Comparison of ENCODE assay signal across 1 cellular context in the genomic region with DNA sequence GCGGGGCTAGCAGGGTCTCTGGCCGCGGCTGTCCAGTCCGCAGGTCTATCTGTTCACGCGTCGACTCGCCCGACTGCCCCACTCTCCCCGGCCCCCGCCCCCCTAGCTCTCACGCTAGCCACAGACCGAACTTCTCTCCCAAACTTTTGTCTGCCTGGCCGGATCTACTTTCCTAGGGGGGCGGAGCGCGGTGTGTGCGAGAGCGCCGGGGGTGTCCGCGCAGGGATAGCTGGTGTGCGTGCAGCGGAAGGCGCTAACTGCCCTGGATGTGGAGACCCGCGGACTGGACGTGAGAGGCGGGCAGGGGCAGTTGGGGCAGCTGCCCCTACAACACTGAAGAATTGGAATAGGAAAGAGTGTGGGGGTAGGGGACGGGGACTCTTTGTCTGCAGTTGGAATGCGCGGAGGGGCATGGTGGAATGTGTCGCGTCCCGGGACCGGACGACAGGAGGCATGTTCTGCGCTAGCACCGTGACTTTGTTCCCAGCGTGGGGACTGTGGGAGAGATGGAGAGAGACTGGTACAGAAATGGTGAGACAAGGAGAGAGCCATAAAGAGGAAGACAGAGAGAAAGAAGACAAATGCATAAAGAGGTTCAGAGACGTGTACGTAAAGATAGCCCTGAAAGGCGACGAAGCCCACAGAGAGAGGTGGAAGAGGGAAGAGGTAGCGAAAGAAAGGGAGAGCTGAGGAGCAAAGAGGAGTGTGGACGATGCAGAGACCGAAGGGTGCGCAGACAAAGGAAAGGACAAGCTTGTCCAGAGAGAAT.
TF ChIP-seq lines count a peak whose summit lies in the region.

A gene (minus strand): TSS at position 75 of the 769 bp plus-strand sequence. CDS start 285 bp downstream, outside the sequence.

TF ChIP-seq in HepG2, 621 proteins besides CTCF, POLR2A, EP300 and RAD21 (continued from another document and continues in another):
- TF ChIP-seq, protein P1, sequence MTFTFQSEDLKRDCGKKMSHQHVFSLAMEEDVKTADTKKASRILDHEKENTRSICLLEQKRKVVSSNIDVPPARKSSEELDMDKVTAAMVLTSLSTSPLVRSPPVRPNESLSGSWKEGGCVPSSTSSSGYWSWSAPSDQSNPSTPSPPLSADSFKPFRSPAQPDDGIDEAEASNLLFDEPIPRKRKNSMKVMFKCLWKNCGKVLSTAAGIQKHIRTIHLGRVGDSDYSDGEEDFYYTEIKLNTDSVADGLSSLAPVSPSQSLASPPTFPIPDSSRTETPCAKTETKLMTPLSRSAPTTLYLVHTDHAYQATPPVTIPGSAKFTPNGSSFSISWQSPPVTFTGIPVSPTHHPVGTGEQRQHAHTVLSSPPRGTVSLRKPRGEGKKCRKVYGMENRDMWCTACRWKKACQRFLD (CRISPR knock-in tag; IDR thresholded peaks at IDR 0.05; ENCODE audit: borderline replicate concordance), result peak; percentile 95
- no peak for TF ChIP-seq NFKB2 (CRISPR knock-in tag; IDR thresholded peaks at IDR 0.05; ENCODE audit: borderline replicate concordance)
- TF ChIP-seq, protein P2, sequence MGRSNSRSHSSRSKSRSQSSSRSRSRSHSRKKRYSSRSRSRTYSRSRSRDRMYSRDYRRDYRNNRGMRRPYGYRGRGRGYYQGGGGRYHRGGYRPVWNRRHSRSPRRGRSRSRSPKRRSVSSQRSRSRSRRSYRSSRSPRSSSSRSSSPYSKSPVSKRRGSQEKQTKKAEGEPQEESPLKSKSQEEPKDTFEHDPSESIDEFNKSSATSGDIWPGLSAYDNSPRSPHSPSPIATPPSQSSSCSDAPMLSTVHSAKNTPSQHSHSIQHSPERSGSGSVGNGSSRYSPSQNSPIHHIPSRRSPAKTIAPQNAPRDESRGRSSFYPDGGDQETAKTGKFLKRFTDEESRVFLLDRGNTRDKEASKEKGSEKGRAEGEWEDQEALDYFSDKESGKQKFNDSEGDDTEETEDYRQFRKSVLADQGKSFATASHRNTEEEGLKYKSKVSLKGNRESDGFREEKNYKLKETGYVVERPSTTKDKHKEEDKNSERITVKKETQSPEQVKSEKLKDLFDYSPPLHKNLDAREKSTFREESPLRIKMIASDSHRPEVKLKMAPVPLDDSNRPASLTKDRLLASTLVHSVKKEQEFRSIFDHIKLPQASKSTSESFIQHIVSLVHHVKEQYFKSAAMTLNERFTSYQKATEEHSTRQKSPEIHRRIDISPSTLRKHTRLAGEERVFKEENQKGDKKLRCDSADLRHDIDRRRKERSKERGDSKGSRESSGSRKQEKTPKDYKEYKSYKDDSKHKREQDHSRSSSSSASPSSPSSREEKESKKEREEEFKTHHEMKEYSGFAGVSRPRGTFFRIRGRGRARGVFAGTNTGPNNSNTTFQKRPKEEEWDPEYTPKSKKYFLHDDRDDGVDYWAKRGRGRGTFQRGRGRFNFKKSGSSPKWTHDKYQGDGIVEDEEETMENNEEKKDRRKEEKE (IDR thresholded peaks at IDR 0.05), result no peak
- TF ChIP-seq IRF2 (CRISPR knock-in tag; IDR thresholded peaks at IDR 0.05), result peak; percentile 93
- TF ChIP-seq, protein P3, sequence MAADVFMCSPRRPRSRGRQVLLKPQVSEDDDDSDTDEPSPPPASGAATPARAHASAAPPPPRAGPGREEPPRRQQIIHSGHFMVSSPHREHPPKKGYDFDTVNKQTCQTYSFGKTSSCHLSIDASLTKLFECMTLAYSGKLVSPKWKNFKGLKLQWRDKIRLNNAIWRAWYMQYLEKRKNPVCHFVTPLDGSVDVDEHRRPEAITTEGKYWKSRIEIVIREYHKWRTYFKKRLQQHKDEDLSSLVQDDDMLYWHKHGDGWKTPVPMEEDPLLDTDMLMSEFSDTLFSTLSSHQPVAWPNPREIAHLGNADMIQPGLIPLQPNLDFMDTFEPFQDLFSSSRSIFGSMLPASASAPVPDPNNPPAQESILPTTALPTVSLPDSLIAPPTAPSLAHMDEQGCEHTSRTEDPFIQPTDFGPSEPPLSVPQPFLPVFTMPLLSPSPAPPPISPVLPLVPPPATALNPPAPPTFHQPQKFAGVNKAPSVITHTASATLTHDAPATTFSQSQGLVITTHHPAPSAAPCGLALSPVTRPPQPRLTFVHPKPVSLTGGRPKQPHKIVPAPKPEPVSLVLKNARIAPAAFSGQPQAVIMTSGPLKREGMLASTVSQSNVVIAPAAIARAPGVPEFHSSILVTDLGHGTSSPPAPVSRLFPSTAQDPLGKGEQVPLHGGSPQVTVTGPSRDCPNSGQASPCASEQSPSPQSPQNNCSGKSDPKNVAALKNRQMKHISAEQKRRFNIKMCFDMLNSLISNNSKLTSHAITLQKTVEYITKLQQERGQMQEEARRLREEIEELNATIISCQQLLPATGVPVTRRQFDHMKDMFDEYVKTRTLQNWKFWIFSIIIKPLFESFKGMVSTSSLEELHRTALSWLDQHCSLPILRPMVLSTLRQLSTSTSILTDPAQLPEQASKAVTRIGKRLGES (CRISPR knock-in tag; IDR thresholded peaks at IDR 0.05; ENCODE audit: borderline replicate concordance), result no peak
- no peak for TF ChIP-seq ATF1 (CRISPR knock-in tag; IDR thresholded peaks at IDR 0.05)
- TF ChIP-seq TARDBP (CRISPR knock-in tag; IDR thresholded peaks at IDR 0.05), result no peak
- TF ChIP-seq, protein P4, sequence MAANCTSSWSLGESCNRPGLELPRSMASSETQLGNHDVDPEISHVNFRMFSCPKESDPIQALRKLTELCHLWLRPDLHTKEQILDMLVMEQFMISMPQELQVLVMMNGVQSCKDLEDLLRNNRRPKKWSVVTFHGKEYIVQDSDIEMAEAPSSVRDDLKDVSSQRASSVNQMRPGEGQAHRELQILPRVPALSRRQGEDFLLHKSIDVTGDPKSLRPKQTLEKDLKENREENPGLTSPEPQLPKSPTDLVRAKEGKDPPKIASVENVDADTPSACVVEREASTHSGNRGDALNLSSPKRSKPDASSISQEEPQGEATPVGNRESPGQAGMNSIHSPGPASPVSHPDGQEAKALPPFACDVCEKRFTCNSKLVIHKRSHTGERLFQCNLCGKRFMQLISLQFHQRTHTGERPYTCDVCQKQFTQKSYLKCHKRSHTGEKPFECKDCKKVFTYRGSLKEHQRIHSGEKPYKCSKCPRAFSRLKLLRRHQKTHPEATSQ (CRISPR knock-in tag; IDR thresholded peaks at IDR 0.05; ENCODE audit: borderline replicate concordance), result no peak
- TF ChIP-seq ZNF782 (CRISPR knock-in tag; IDR thresholded peaks at IDR 0.05; ENCODE audit: borderline replicate concordance), result peak; percentile 90; the same call in 1 of the 2 replicates
- peak; percentile 97 for TF ChIP-seq SMAD9 (CRISPR knock-in tag; IDR thresholded peaks at IDR 0.05)
- TF ChIP-seq, protein P5, sequence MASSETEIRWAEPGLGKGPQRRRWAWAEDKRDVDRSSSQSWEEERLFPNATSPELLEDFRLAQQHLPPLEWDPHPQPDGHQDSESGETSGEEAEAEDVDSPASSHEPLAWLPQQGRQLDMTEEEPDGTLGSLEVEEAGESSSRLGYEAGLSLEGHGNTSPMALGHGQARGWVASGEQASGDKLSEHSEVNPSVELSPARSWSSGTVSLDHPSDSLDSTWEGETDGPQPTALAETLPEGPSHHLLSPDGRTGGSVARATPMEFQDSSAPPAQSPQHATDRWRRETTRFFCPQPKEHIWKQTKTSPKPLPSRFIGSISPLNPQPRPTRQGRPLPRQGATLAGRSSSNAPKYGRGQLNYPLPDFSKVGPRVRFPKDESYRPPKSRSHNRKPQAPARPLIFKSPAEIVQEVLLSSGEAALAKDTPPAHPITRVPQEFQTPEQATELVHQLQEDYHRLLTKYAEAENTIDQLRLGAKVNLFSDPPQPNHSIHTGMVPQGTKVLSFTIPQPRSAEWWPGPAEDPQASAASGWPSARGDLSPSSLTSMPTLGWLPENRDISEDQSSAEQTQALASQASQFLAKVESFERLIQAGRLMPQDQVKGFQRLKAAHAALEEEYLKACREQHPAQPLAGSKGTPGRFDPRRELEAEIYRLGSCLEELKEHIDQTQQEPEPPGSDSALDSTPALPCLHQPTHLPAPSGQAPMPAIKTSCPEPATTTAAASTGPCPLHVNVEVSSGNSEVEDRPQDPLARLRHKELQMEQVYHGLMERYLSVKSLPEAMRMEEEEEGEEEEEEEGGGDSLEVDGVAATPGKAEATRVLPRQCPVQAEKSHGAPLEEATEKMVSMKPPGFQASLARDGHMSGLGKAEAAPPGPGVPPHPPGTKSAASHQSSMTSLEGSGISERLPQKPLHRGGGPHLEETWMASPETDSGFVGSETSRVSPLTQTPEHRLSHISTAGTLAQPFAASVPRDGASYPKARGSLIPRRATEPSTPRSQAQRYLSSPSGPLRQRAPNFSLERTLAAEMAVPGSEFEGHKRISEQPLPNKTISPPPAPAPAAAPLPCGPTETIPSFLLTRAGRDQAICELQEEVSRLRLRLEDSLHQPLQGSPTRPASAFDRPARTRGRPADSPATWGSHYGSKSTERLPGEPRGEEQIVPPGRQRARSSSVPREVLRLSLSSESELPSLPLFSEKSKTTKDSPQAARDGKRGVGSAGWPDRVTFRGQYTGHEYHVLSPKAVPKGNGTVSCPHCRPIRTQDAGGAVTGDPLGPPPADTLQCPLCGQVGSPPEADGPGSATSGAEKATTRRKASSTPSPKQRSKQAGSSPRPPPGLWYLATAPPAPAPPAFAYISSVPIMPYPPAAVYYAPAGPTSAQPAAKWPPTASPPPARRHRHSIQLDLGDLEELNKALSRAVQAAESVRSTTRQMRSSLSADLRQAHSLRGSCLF (CRISPR knock-in tag; IDR thresholded peaks at IDR 0.05; ENCODE audit: borderline replicate concordance), result no peak
- TF ChIP-seq ZNF138 (CRISPR knock-in tag; IDR thresholded peaks at IDR 0.05; ENCODE audit: low read depth), result no peak
- TF ChIP-seq, protein P6, sequence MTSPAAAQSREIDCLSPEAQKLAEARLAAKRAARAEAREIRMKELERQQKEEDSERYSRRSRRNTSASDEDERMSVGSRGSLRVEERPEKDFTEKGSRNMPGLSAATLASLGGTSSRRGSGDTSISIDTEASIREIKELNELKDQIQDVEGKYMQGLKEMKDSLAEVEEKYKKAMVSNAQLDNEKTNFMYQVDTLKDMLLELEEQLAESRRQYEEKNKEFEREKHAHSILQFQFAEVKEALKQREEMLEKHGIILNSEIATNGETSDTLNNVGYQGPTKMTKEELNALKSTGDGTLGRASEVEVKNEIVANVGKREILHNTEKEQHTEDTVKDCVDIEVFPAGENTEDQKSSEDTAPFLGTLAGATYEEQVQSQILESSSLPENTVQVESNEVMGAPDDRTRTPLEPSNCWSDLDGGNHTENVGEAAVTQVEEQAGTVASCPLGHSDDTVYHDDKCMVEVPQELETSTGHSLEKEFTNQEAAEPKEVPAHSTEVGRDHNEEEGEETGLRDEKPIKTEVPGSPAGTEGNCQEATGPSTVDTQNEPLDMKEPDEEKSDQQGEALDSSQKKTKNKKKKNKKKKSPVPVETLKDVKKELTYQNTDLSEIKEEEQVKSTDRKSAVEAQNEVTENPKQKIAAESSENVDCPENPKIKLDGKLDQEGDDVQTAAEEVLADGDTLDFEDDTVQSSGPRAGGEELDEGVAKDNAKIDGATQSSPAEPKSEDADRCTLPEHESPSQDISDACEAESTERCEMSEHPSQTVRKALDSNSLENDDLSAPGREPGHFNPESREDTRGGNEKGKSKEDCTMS (CRISPR knock-in tag; conservative IDR thresholded peaks at IDR 0.05), result peak; percentile 64
- TF ChIP-seq, protein P7, sequence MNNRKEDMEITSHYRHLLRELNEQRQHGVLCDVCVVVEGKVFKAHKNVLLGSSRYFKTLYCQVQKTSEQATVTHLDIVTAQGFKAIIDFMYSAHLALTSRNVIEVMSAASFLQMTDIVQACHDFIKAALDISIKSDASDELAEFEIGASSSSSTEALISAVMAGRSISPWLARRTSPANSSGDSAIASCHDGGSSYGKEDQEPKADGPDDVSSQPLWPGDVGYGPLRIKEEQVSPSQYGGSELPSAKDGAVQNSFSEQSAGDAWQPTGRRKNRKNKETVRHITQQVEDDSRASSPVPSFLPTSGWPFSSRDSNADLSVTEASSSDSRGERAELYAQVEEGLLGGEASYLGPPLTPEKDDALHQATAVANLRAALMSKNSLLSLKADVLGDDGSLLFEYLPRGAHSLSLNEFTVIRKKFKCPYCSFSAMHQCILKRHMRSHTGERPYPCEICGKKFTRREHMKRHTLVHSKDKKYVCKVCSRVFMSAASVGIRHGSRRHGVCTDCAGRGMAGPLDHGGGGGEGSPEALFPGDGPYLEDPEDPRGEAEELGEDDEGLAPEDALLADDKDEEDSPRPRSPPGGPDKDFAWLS (CRISPR knock-in tag; IDR thresholded peaks at IDR 0.05; ENCODE audit: borderline replicate concordance), result peak; percentile 98
- peak; percentile 37; the same call in 1 of the 2 replicates for TF ChIP-seq ATAD3A (CRISPR knock-in tag; IDR thresholded peaks at IDR 0.05)
- TF ChIP-seq, protein P8, sequence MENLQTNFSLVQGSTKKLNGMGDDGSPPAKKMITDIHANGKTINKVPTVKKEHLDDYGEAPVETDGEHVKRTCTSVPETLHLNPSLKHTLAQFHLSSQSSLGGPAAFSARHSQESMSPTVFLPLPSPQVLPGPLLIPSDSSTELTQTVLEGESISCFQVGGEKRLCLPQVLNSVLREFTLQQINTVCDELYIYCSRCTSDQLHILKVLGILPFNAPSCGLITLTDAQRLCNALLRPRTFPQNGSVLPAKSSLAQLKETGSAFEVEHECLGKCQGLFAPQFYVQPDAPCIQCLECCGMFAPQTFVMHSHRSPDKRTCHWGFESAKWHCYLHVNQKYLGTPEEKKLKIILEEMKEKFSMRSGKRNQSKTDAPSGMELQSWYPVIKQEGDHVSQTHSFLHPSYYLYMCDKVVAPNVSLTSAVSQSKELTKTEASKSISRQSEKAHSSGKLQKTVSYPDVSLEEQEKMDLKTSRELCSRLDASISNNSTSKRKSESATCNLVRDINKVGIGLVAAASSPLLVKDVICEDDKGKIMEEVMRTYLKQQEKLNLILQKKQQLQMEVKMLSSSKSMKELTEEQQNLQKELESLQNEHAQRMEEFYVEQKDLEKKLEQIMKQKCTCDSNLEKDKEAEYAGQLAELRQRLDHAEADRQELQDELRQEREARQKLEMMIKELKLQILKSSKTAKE (CRISPR knock-in tag; IDR thresholded peaks at IDR 0.05; ENCODE audit: borderline replicate concordance), result no peak
- peak; percentile 98 for TF ChIP-seq ZNF274 (CRISPR knock-in tag; IDR thresholded peaks at IDR 0.05)
- peak; percentile 96 for TF ChIP-seq ZNF124 (CRISPR knock-in tag; IDR thresholded peaks at IDR 0.05)
- TF ChIP-seq ZNF282 (IDR thresholded peaks at IDR 0.05; ENCODE audit: partially characterized antibody), result no peak
- TF ChIP-seq ZNF556 (CRISPR knock-in tag; IDR thresholded peaks at IDR 0.05; ENCODE audit: borderline replicate concordance), result peak; percentile 99
- no peak for TF ChIP-seq BRD4 (CRISPR knock-in tag; IDR thresholded peaks at IDR 0.05)
